ENCODE assay signal across 9 cellular contexts in the genomic region with DNA sequence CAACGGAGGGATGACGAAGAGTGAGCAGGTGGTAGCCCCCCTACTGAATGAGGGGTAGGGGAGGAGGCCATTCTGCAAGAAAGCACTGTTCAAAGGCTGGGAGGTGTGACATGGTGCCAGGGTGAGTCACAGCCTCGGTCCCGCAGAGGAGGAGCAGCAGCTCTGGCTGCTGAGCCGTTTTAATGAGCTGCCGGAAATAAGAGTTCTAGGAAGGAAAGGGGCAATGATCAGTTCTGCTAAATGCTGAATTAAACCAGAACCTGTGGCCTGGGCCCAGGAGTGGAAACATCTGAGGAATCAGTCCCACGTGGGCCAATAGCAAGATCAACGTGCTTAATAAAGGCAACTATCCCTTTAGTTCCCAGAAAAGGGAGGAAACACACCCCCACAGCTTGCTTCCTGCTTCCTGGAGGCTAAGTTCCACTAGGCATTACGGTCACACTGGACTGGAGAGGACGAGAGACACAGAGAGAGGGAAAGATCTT. TPM values are rescaled to one million over a fixed set of nuclear protein-coding genes. Genes with fewer than 3 reads are reported as not detected.
DNase-seq lines count a peak whose midpoint lies in the region; ATAC-seq and TF ChIP-seq lines count a peak whose summit lies in the region.
"Had no signal": no experiment of that assay in that cellular context is flagged by ENCODE, and none has a peak within 500 bp of the region (broad histone marks: within the 10 kb centered on the region; RNA-seq: fewer than 3 reads in every experiment).

No MANE protein-coding gene starts in this region.

- no peaks in the 10 kb centered on the region for H3K9me3 ChIP-seq in HUES6 (ENCODE audit: control insufficient read depth, insufficient read depth, low read depth, low read length)
- H3K9me3 ChIP-seq in skeletal muscle satellite cell (replicated peaks; ENCODE audit: low read length), result no peaks in the 10 kb centered on the region

- no peak overlapping the region for H3K4me3 ChIP-seq in HUES6 (ENCODE audit: low read depth, low read length)
- H3K4me3 ChIP-seq in fibroblast of villous mesenchyme (ENCODE audit: low read depth, low read length), result no peak overlapping the region
- H3K4me3 ChIP-seq in skeletal muscle satellite cell (ENCODE audit: low read length), result peak overlapping the region; percentile 45

- H3K36me3 ChIP-seq in HUES6 (ENCODE audit: control insufficient read depth, insufficient read depth, low read length) (peaks cover 54% of the 10 kb centered on the region), skeletal muscle satellite cell (ENCODE audit: insufficient read depth, low read length) (peaks cover 26% of the 10 kb centered on the region)

- no peak for ATAC-seq in GM21786 (IDR thresholded peaks at IDR 0.05; ENCODE audit: unreplicated experiment)
- ATAC-seq: Panc1 had no signal

- peak overlapping the region; percentile 69 for H3K4me2 ChIP-seq in skeletal muscle satellite cell (ENCODE audit: low read length)

- no peaks in the 10 kb centered on the region for H3K27me3 Mint-ChIP-seq in activated T-cell treated with anti-CD3 and anti-CD28 coated beads, Interleukin-2, amount 50 U/mL, for 24 hours

- H3K9ac ChIP-seq in HUES6 (ENCODE audit: low read length) (peak overlapping the region; percentile 21), skeletal muscle satellite cell (ENCODE audit: low read depth, low read length) (peak overlapping the region; percentile 12)

- H3K27me3 ChIP-seq in HUES6 (ENCODE audit: control insufficient read depth, insufficient read depth, low read length), result no peaks in the 10 kb centered on the region
- H3K27me3 ChIP-seq in skeletal muscle satellite cell (ENCODE audit: control insufficient read depth, insufficient read depth, low read length), result no peaks in the 10 kb centered on the region

- H3K36me3 Mint-ChIP-seq in activated T-cell treated with anti-CD3 and anti-CD28 coated beads, Interleukin-2, amount 50 U/mL, for 24 hours (ENCODE audit: low read depth), result peaks cover 74% of the 10 kb centered on the region

- H3K4me1 ChIP-seq in HUES6 (ENCODE audit: control insufficient read depth, insufficient read depth, low read length) (peaks cover 9% of the 10 kb centered on the region), skeletal muscle satellite cell (ENCODE audit: control insufficient read depth, insufficient read depth, low read length) (peaks cover 11% of the 10 kb centered on the region)

- peak; percentile 55 for DNase-seq in activated T-cell treated with anti-CD3 and anti-CD28 coated beads, Interleukin-2, amount 50 U/mL, for 24 hours
- DNase-seq in fibroblast of villous mesenchyme (ENCODE audit: low read depth) (peak; percentile 24), NCI-H128 (lab: John Stamatoyannopoulos, UW; ENCODE audit: unreplicated experiment) (no peak), NCI-H1092 (lab: John Stamatoyannopoulos, UW) (no peak)

- TF ChIP-seq CTCF in fibroblast of villous mesenchyme (IDR thresholded peaks at IDR 0.05; ENCODE audit: insufficient read depth, low read depth, low read length), result no peak

- H3K9me3 Mint-ChIP-seq in activated T-cell treated with anti-CD3 and anti-CD28 coated beads, Interleukin-2, amount 50 U/mL, for 24 hours, result no peaks in the 10 kb centered on the region

- H3K4me1 Mint-ChIP-seq in activated T-cell treated with anti-CD3 and anti-CD28 coated beads, Interleukin-2, amount 50 U/mL, for 24 hours (ENCODE audit: low read depth), result peaks cover 42% of the 10 kb centered on the region

- no peak overlapping the region; the same call in 1 of the 2 replicates for H3K27ac ChIP-seq in HUES6 (ENCODE audit: low read depth, low read length)

- H3K4me3 Mint-ChIP-seq in activated T-cell treated with anti-CD3 and anti-CD28 coated beads, Interleukin-2, amount 50 U/mL, for 24 hours, result peak overlapping the region; percentile 6

- peak overlapping the region; percentile 91 for H3K27ac Mint-ChIP-seq in activated T-cell treated with anti-CD3 and anti-CD28 coated beads, Interleukin-2, amount 50 U/mL, for 24 hours

RNA-seq across cellular contexts. Expression of a gene that starts 3.6 kb away (rescaled TPM):
- total RNA-seq in fibroblast of villous mesenchyme, result 25.0 and 27.7 TPM in 2 replicates
- 19.0 and 19.9 TPM in 2 replicates for total RNA-seq in skeletal muscle satellite cell (2012; rRNA removed)

RNA-seq across cellular contexts. Expression of a gene that starts 49.2 kb away (rescaled TPM):
- total RNA-seq in fibroblast of villous mesenchyme, result not detected in 2 replicates
- total RNA-seq in skeletal muscle satellite cell (2012; rRNA removed), result not detected in 2 replicates
- total RNA-seq: lower leg skin had no signal

RNA-seq across cellular contexts. Expression of a gene that starts 59.9 kb away (rescaled TPM):
- total RNA-seq in fibroblast of villous mesenchyme, result not detected in 2 replicates
- total RNA-seq in skeletal muscle satellite cell (2012; rRNA removed), result not detected in 2 replicates
- total RNA-seq: lower leg skin had no signal

Comparison
In these comparisons a context has a peak if more than half of its experiments do, and no peak if none do; other contexts are left out.
1. DNase-seq: peak in activated T-cell treated with anti-CD3 and anti-CD28 coated beads, Interleukin-2, amount 50 U/mL, for 24 hours (single experiment) and fibroblast of villous mesenchyme (single experiment); none in NCI-H128 (single experiment) and NCI-H1092 (single experiment).